Comparison of ENCODE assay signal across 16 cellular contexts in genomic region chr16:88489163-88489721, GRCh38. TPM values are rescaled to one million over a fixed set of nuclear protein-coding genes. Genes with fewer than 3 reads are reported as not detected.
DNase-seq lines count a peak whose midpoint lies in the region; ATAC-seq, FAIRE-seq and TF ChIP-seq lines count a peak whose summit lies in the region.
"Had no signal": no experiment of that assay in that cellular context is flagged by ENCODE, and none has a peak within 500 bp of the region (broad histone marks: within the 10 kb centered on the region; RNA-seq: fewer than 3 reads in every experiment).

No MANE protein-coding gene starts in this region.

- peaks cover 0 to 58% (median 23%) of the 10 kb centered on the region in 11 experiments; a peak in 16 of 22 replicates for H3K36me3 ChIP-seq in BLaER1 treated with 17β-estradiol and CSF1 and Interleukin-3, amounts not matched to agents 10 nM and 100 nM
- peaks cover 0 to 8% (median 0%) of the 10 kb centered on the region in 3 donors for H3K36me3 ChIP-seq in Peyer's patch
- H3K36me3 ChIP-seq in pancreas = no peaks in the 10 kb centered on the region
- H3K36me3 ChIP-seq in spleen = peaks cover 0 to 91% (median 17%) of the 10 kb centered on the region in 6 donors
- H3K36me3 ChIP-seq: SJSA1 had no signal

- H3K9me3 ChIP-seq in BLaER1 treated with 17β-estradiol and CSF1 and Interleukin-3, amounts not matched to agents 10 nM and 100 nM (replicated peaks in 1 of 11) = no peaks in the 10 kb centered on the region
- no peaks in the 10 kb centered on the region for H3K9me3 ChIP-seq in Peyer's patch
- no peaks in the 10 kb centered on the region for H3K9me3 ChIP-seq in pancreas
- no peaks in the 10 kb centered on the region for H3K9me3 ChIP-seq in spleen
- H3K9me3 ChIP-seq: A549, SJSA1 had no signal

- ATAC-seq in left lobe of liver = peak; percentile 11
- peak; percentile 23 to 59 (median 45) for ATAC-seq in pancreas
- ATAC-seq in HG03139 (IDR thresholded peaks at IDR 0.05; ENCODE audit: unreplicated experiment) = no peak
- no peak for ATAC-seq in HG03025 (IDR thresholded peaks at IDR 0.05; ENCODE audit: low FRiP score, unreplicated experiment)

- peak overlapping the region in 6 of 11 experiments; percentile 1 to 40 (median 23); a peak in 7 of 22 replicates for H3K4me2 ChIP-seq in BLaER1 treated with 17β-estradiol and CSF1 and Interleukin-3, amounts not matched to agents 10 nM and 100 nM
- H3K4me2 ChIP-seq: A549 had no signal

- no peak for FAIRE-seq in pancreas (lab: Jason Lieb, UNC)
- FAIRE-seq: A549 had no signal

- no peaks in the 10 kb centered on the region for H3K27me3 ChIP-seq in BLaER1 treated with 17β-estradiol and CSF1 and Interleukin-3, amounts not matched to agents 10 nM and 100 nM
- no peaks in the 10 kb centered on the region for H3K27me3 ChIP-seq in Peyer's patch
- no peaks in the 10 kb centered on the region for H3K27me3 ChIP-seq in pancreas
- no peaks in the 10 kb centered on the region for H3K27me3 ChIP-seq in spleen (replicated peaks in 1 of 7)
- H3K27me3 ChIP-seq: SJSA1 had no signal

- H3K27ac ChIP-seq in BLaER1 treated with 17β-estradiol and CSF1 and Interleukin-3, amounts not matched to agents 10 nM and 100 nM = peak overlapping the region in 1 of 11 experiments; percentile 22; a peak in 1 of 22 replicates
- H3K27ac ChIP-seq in Peyer's patch (peak overlapping the region in 2 of 4 donors; percentile 71 to 86), pancreas (peak overlapping the region; percentile 27 to 74 (median 52)), spleen (peak overlapping the region in 2 of 8 donors; percentile 10 to 33)
- H3K27ac ChIP-seq: A549, SJSA1 had no signal

- no peak for TF ChIP-seq CTCF in Peyer's patch (IDR thresholded peaks at IDR 0.05)
- no peak for TF ChIP-seq CTCF in pancreas (IDR thresholded peaks at IDR 0.05)
- no peak for TF ChIP-seq CTCF in spleen (IDR thresholded peaks at IDR 0.05 in 8 of 11, conservative IDR thresholded peaks at IDR 0.05 in 3 of 11)

- no peak for TF ChIP-seq POLR2A in Peyer's patch (IDR thresholded peaks at IDR 0.05)
- no peak for TF ChIP-seq POLR2A in spleen (IDR thresholded peaks at IDR 0.05)

- H3K4me3 ChIP-seq in BLaER1 treated with 17β-estradiol and CSF1 and Interleukin-3, amounts not matched to agents 10 nM and 100 nM = no peak overlapping the region
- H3K4me3 ChIP-seq in Peyer's patch (no peak overlapping the region), pancreas (no peak overlapping the region), spleen (no peak overlapping the region)
- H3K4me3 ChIP-seq: A549, SJSA1 had no signal

- WGBS in pancreas, 2 donors = 26 to 36% methylated on average over 24 of the region's 24 CpGs
- 80 to 92% (median 87%) methylated on average over 13 to 24 of the region's 24 CpGs for WGBS in spleen, 5 donors

- H4K20me1 ChIP-seq in BLaER1 treated with 17β-estradiol and CSF1 and Interleukin-3, amounts not matched to agents 10 nM and 100 nM = peaks cover 0 to 89% (median 71%) of the 10 kb centered on the region in 11 experiments; a peak in 18 of 22 replicates

- H3K9ac ChIP-seq in BLaER1 treated with 17β-estradiol and CSF1 and Interleukin-3, amounts not matched to agents 10 nM and 100 nM = peak overlapping the region in 3 of 11 experiments; percentile 19 to 37 (median 19); a peak in 2 of 22 replicates

- peaks cover 17 to 71% (median 47%) of the 10 kb centered on the region in 10 experiments; a peak in 19 of 20 replicates for H3K4me1 ChIP-seq in BLaER1 treated with 17β-estradiol and CSF1 and Interleukin-3, amounts not matched to agents 10 nM and 100 nM
- H3K4me1 ChIP-seq in Peyer's patch (peaks cover 0 to 42% (median 6%) of the 10 kb centered on the region in 4 donors), pancreas (peaks cover 23 to 25% (median 23%) of the 10 kb centered on the region in 3 donors), spleen (peaks cover 0 to 32% (median 5%) of the 10 kb centered on the region in 6 donors)
- H3K4me1 ChIP-seq: SJSA1 had no signal

- DNase-seq in Peyer's patch (peak in 2 of 3 donors; percentile 67 to 71), left lobe of liver (ENCODE audit: low spot score) (peak; percentile 72), pancreas (peak; percentile 72 to 93 (median 84)), NCI-H748 (lab: John Stamatoyannopoulos, UW; ENCODE audit: unreplicated experiment) (no peak), spleen (no peak)
- DNase-seq: H9, KG1, NCI-H1417 treated with DMSO at 0.1 percent for 48 hours, NCI-H1930, NCI-H446, NCI-H774 had no signal

- intact Hi-C loops in pancreas (cut with DNase I) = no loop called here
- intact Hi-C loops in spleen (cut with DNase I; ENCODE audit: low total_unique reads) = no loop called here

RNA-seq across cellular contexts. Expression of gene ZFPM1, which starts 36.2 kb away (rescaled TPM):
- total RNA-seq in Peyer's patch (1 to 10 TPM; 3.0 to 7.9 (median 4.9) TPM), left lobe of liver (14.6 TPM), pancreas (10 to 100 TPM; 14.2 to 20.4 (median 19.3) TPM), spleen (10 to 100 TPM in 4 of 7 donors, 1 to 10 TPM in 3; 4.5 to 25.3 (median 16.2) TPM)
- polyA plus RNA-seq in pancreas (10 to 100 TPM in 1 of 2 donors, 1 to 10 TPM in 1; 3.6 to 22.5 TPM), spleen (10 to 100 TPM in 1 of 3 donors, 1 to 10 TPM in 2; 2.3 to 10.2 (median 2.8) TPM)

Comparison
In these comparisons a context has a peak if more than half of its experiments do, and no peak if none do; other contexts are left out.
1. DNase-seq: peak in Peyer's patch (2 of 3), left lobe of liver (single experiment) and pancreas (6 of 6); none in NCI-H748 (single experiment) and spleen (single experiment).
2. ATAC-seq: peak in left lobe of liver (single experiment) and pancreas (4 of 4); none in HG03139 (single experiment) and HG03025 (single experiment).